In the genomic region with DNA sequence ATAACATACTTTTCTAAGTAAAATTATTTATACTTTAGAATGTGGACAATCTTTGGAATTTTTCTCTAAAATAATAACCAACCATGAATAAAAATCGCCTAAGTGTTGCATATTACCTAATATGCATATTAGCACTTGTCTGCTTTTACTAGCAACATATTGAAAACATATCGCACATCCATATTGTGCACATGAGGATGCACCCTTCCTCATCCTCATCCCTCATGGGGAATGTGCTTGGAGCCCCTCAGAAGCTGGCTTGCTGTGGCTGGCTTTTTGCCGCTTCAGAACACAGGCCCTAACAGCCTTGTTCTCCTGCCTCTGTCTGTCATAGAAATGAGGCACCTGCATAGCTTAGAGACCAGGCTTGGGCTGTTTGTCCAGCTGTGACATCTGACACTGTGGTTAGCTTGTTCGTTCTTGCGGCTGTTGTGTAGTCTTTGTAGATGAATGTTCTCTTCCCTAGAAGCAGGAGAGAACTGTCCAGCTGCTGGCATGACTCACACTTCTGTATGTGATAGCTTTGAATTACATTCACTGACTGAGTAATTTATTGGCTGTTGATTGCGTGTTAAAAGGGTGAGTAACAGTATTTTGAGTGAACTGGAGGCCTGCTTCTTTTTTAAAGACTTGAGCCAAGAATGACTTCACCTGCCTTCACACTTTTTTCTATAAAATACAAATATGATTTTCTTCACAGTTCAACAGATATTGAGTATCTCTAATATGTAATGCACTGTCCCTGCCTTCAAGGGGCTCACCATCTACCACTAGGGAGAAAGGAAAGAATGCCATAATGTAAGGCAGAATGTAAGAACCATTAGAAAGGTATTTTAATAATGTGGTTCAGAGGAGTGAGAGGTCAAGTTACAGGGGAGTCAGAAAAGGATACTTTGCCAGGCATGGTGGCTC, we compare ENCODE assay signal across 8 cellular contexts.
DNase-seq lines count a peak whose midpoint lies in the region; ATAC-seq and TF ChIP-seq lines count a peak whose summit lies in the region.

No MANE protein-coding gene starts in this region.

- H3K9me3 ChIP-seq in vagina = no peaks in the 10 kb centered on the region

- no peak for TF ChIP-seq POLR2A in vagina (IDR thresholded peaks at IDR 0.05)

- TF ChIP-seq CTCF in dorsolateral prefrontal cortex (IDR thresholded peaks at IDR 0.05 in 54 of 56, conservative IDR thresholded peaks at IDR 0.05 in 2 of 56; ENCODE audit: low read depth in 1 of 56, partially characterized antibody in 56 of 56) (no peak), nephron progenitor cell (IDR thresholded peaks at IDR 0.05) (no peak), vagina (IDR thresholded peaks at IDR 0.05) (no peak)

- peaks cover 5% of the 10 kb centered on the region for H3K4me1 ChIP-seq in vagina

- DNase-seq in ELF-1 (ENCODE audit: low read depth, low spot score) = peak; percentile 54
- DNase-seq in NOMO-1 (lab: John Stamatoyannopoulos, UW; ENCODE audit: unreplicated experiment in 2 of 2) = peak; percentile 66 to 97
- DNase-seq in dorsolateral prefrontal cortex = peak in 6 of 10 donors; percentile 39 to 85 (median 65)
- peak; percentile 14 for DNase-seq in nephron progenitor cell
- DNase-seq in ureter (ENCODE audit: low spot score) = no peak
- no peak for DNase-seq in vagina (ENCODE audit: extremely low spot score in 2 of 2)

- peaks cover 25% of the 10 kb centered on the region for H3K36me3 Mint-ChIP-seq in nephron progenitor cell (ENCODE audit: low read depth)

- H3K9me3 Mint-ChIP-seq in nephron progenitor cell = no peaks in the 10 kb centered on the region

- no peaks in the 10 kb centered on the region for H3K27me3 Mint-ChIP-seq in nephron progenitor cell (ENCODE audit: low read depth, poor library complexity)

- H3K4me3 ChIP-seq in dorsolateral prefrontal cortex = peak overlapping the region in 1 of 59 donors; percentile 5
- H3K4me3 ChIP-seq in vagina = no peak overlapping the region

- peak; percentile 90 for ATAC-seq in GM21367 (IDR thresholded peaks at IDR 0.05; ENCODE audit: unreplicated experiment)
- peak; percentile 97 for ATAC-seq in HG03521 (IDR thresholded peaks at IDR 0.05; ENCODE audit: unreplicated experiment)

- H3K27ac ChIP-seq in dorsolateral prefrontal cortex = peak overlapping the region in 44 of 59 donors; percentile 1 to 91 (median 57)
- no peak overlapping the region for H3K27ac ChIP-seq in vagina

- H3K4me3 Mint-ChIP-seq in nephron progenitor cell = no peak overlapping the region

- no peaks in the 10 kb centered on the region for H3K36me3 ChIP-seq in vagina

- H3K27ac Mint-ChIP-seq in nephron progenitor cell = peak overlapping the region; percentile 60

- H3K27me3 ChIP-seq in dorsolateral prefrontal cortex (no peaks in the 10 kb centered on the region), vagina (no peaks in the 10 kb centered on the region)

- peaks cover 22% of the 10 kb centered on the region for H3K4me1 Mint-ChIP-seq in nephron progenitor cell

- intact Hi-C loops in dorsolateral prefrontal cortex (cut with DNase I) (no loop called here), vagina (cut with DNase I) (no loop called here)

Comparison
In these comparisons a context has a peak if more than half of its experiments do, and no peak if none do; other contexts are left out.
1. DNase-seq: peak in ELF-1 (single experiment), NOMO-1 (2 of 2), dorsolateral prefrontal cortex (6 of 10) and nephron progenitor cell (single experiment); none in ureter (single experiment) and vagina (0 of 2).